2 cellular contexts compared by ENCODE assay signal in genomic region chr6:148526145-148526544, GRCh38.
TF ChIP-seq lines count a peak whose summit lies in the region.

No MANE protein-coding gene starts in this region.

TF ChIP-seq in SK-N-SH, 30 proteins besides CTCF, POLR2A, EP300 and RAD21 (continued from another document):
- TF ChIP-seq REST (IDR thresholded peaks at IDR 0.05; ENCODE audit: low read depth, low read length) (no peak), TCF12 (IDR thresholded peaks at IDR 0.05) (no peak), USF1 (IDR thresholded peaks at IDR 0.05; ENCODE audit: borderline replicate concordance, low read depth) (no peak), EZH2phosphoT487 (IDR thresholded peaks at IDR 0.05; ENCODE audit: borderline replicate concordance, low read depth) (no peak), ELF1 (IDR thresholded peaks at IDR 0.05) (no peak), MAX (IDR thresholded peaks at IDR 0.05; ENCODE audit: low read depth) (no peak), YY1 (IDR thresholded peaks at IDR 0.05; ENCODE audit: low read depth) (no peak), FOSL2 (IDR thresholded peaks at IDR 0.05; ENCODE audit: borderline replicate concordance, low read depth) (no peak)

TF ChIP-seq in SK-N-SH treated with all-trans-retinoic acid at 6 μM for 48 hours, 23 proteins besides CTCF, POLR2A, EP300 and RAD21 (continued from another document):
- TF ChIP-seq PATZ1 (CRISPR knock-in tag; IDR thresholded peaks at IDR 0.05; ENCODE audit: borderline replicate concordance) (no peak), GLIS3 (CRISPR knock-in tag; IDR thresholded peaks at IDR 0.05) (no peak), TSHZ2 (CRISPR knock-in tag; IDR thresholded peaks at IDR 0.05) (no peak), ZFP30 (CRISPR knock-in tag; IDR thresholded peaks at IDR 0.05) (no peak), PPARA (CRISPR knock-in tag; IDR thresholded peaks at IDR 0.05; ENCODE audit: borderline replicate concordance) (no peak), RARB (CRISPR knock-in tag; IDR thresholded peaks at IDR 0.05) (no peak), ZNF70 (CRISPR knock-in tag; IDR thresholded peaks at IDR 0.05) (no peak)
